ENCODE assay signal across 8 cellular contexts in genomic region chr9:91193658-91194391, GRCh38.
DNase-seq lines count a peak whose midpoint lies in the region; ATAC-seq and TF ChIP-seq lines count a peak whose summit lies in the region.

No MANE protein-coding gene starts in this region.

- no peak for TF ChIP-seq CTCF in HFF-Myc (IDR thresholded peaks at IDR 0.05; ENCODE audit: low read depth, low read length, missing control alignments)

- H3K4me3 ChIP-seq in GM08714 (ENCODE audit: low read length) = peak overlapping the region; percentile 30; the same call in 1 of the 2 replicates
- H3K4me3 ChIP-seq in HFF-Myc (replicated peaks; ENCODE audit: low read depth, low read length) = peak overlapping the region; percentile 36

- no peak for ATAC-seq in GM18520 (IDR thresholded peaks at IDR 0.05; ENCODE audit: unreplicated experiment)

- DNase-seq in HFF-Myc (ENCODE audit: extremely low read depth, low read depth) = no peak
- DNase-seq in NCI-H2029 treated with DMSO at 0.1 percent for 48 hours (lab: John Stamatoyannopoulos, UW) = peak; percentile 31
- peak; percentile 65 to 85 for DNase-seq in activated CD4-positive, alpha-beta T cell treated with anti-CD3 and anti-CD28 coated beads for 24 hours (ENCODE audit: low read depth in 2 of 2)
- DNase-seq in cerebellum (ENCODE audit: low spot score) = peak; percentile 53
- DNase-seq in kidney tubule cell (ENCODE audit: low spot score) = peak; percentile 89
- DNase-seq in stimulated activated CD4-positive, alpha-beta T cell treated with anti-CD3 and anti-CD28 coated beads, Interleukin-15, amount 100 ng/mL, for 48 hours (ENCODE audit: low read depth in 2 of 2) = peak; percentile 83 to 90
